8 cellular contexts compared by ENCODE assay signal in the genomic region with DNA sequence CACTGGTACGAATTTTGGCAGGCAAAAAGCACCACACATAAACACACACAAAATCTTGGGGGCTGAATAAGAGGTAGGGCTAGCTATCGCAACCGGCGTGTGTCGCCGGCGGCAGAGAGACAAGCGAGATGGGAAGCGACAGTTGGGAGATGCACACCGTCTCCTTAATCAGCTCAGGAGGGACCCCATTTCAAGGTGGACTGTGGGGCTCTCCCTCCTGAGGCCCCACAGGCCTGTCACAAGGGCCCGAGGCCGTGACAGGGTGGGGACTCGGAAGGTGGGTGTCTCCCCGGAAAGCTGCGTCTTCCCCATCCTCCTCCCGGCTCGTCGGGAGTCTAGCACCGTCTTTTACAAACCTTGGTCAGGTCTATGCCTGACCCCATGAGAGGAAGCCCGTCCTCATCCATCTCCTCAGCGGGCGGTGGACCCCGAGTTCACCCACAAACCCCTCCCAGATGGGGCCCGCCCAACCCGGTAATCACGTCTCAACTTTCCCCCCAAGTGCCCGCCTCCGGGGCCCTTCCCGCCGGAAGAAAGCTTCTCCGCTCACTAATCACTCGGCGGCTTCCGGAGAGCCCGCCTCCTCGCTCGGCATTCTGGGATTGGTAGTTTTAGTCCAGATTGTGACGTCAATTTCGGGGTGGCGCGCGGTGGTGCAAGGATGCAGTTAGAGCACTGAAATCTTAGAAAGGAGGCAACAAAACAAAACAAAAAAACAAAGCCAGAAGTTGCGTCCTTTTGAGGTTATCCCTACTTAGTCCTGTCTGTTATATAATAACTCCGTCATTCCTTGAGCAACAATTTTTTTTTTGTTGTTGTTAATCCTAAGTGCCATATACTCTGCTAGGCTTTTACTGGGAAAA. TPM values are rescaled to one million over a fixed set of nuclear protein-coding genes. Genes with fewer than 3 reads are reported as not detected.
A peak's percentile ranks its signal among the peaks of the same experiment; 100 is the strongest.
DNase-seq lines count a peak whose midpoint lies in the region; ATAC-seq lines count a peak whose summit lies in the region.

A gene with protein sequence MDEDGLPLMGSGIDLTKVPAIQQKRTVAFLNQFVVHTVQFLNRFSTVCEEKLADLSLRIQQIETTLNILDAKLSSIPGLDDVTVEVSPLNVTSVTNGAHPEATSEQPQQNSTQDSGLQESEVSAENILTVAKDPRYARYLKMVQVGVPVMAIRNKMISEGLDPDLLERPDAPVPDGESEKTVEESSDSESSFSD (minus strand): TSS at position 436 of the 863 bp plus-strand sequence. CDS start 29 bp downstream, at position 407.

- H3K9me3 Mint-ChIP-seq in IgD-negative memory B cell: peaks cover 0 to 5% (median 4%) of the 10 kb centered on the region in 3 donors

- no peaks in the 10 kb centered on the region for H3K27me3 Mint-ChIP-seq in IgD-negative memory B cell

- H3K4me1 Mint-ChIP-seq in IgD-negative memory B cell: peaks cover 11 to 23% (median 12%) of the 10 kb centered on the region in 3 donors

- peak within 1 kb of the TSS; percentile 95 to 99 (median 98) for H3K4me3 Mint-ChIP-seq in IgD-negative memory B cell

- peak; percentile 96 for ATAC-seq in GM21529 (IDR thresholded peaks at IDR 0.05; ENCODE audit: unreplicated experiment)

- DNase-seq in DMS 273 treated with DMSO at 0.1 percent for 48 hours (lab: John Stamatoyannopoulos, UW) (peak; percentile 73), OCI-M2 (lab: John Stamatoyannopoulos, UW; ENCODE audit: unreplicated experiment) (peak; percentile 23), activated T-cell treated with anti-CD3 and anti-CD28 coated beads for 4 hours (peak; percentile 91), epidermal melanocyte (ENCODE audit: insufficient read length, low spot score) (peak; percentile 77), middle frontal gyrus (ENCODE audit: extremely low spot score, low spot score) (peak; percentile 95)
- DNase-seq in stimulated activated CD8-positive, alpha-beta memory T cell treated with anti-CD3 and anti-CD28 coated beads, Interleukin-2, amount 100 ng/mL, for 48 hours (ENCODE audit: low read depth in 2 of 2): peak; percentile 90 to 91

- H3K27ac Mint-ChIP-seq in IgD-negative memory B cell: peak within 1 kb of the TSS; percentile 84 to 100 (median 99)

- H3K36me3 Mint-ChIP-seq in IgD-negative memory B cell: peaks cover 4% of the 10 kb centered on the region

RNA-seq across cellular contexts. Expression of the gene that starts here (rescaled TPM):
- polyA plus RNA-seq in IgD-negative memory B cell: 96.0 TPM

Comparison
In these comparisons a context has a peak if more than half of its experiments do, and no peak if none do; other contexts are left out.
1. Peak in every context shown above with its lines: DNase-seq and ATAC-seq.
2. DNase-seq: peak in every context shown above with its lines; median percentile 95 in middle frontal gyrus; 91 in activated T-cell treated with anti-CD3 and anti-CD28 coated beads for 4 hours; 90 in stimulated activated CD8-positive, alpha-beta memory T cell treated with anti-CD3 and anti-CD28 coated beads, Interleukin-2, amount 100 ng/mL, for 48 hours; 77 in epidermal melanocyte; 73 in DMS 273 treated with DMSO at 0.1 percent for 48 hours; 23 in OCI-M2.